Comparison of ENCODE assay signal across 40 cellular contexts in the genomic region with DNA sequence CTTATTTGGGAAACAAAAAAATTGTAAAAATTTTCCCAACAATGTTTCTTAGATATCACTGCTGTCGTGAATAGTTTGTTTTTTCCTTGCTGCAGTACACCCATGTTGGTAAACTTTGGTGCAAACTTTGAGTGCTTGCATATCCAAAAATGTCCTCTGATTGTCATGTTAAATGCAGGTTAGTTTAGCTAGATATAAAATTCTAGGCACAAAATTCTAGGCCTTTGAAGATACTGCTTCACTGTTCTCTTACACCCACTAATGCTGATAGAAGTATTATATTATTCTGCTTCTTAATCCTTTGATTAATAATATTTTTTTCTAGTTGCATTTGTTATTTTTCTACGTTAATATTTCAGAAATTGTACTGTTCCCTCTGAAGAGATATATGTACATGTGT. TPM values are rescaled to one million over a fixed set of nuclear protein-coding genes. Genes with fewer than 3 reads are reported as not detected.
"Had no signal": no experiment of that assay in that cellular context is flagged by ENCODE, and none has a peak within 500 bp of the region (broad histone marks: within the 10 kb centered on the region; RNA-seq: fewer than 3 reads in every experiment).

No MANE protein-coding gene starts in this region.

- FAIRE-seq: astrocyte, bronchial epithelial cell had no signal

- H3K9me3 Mint-ChIP-seq: central memory CD8-positive, alpha-beta T cell had no signal

- H3K27ac Mint-ChIP-seq: activated naive CD4-positive, alpha-beta T cell treated with anti-CD3 and anti-CD28 coated beads for 36 hours; activated naive CD4-positive, alpha-beta T cell treated with anti-CD3 and anti-CD28 coated beads, Interleukin-2, amount 10 ng/mL, durations not matched to agents 7 days and 5 days; activated naive CD4-positive, alpha-beta T cell treated with anti-CD3 and anti-CD28 coated beads, Interleukin-2, amount 50 U/mL, for 24 hours; activated naive CD4-positive, alpha-beta T cell treated with anti-CD3 and anti-CD28 coated beads, Interleukin-2, amount 50 U/mL, for 72 hours; activated naive CD8-positive, alpha-beta T cell; activated naive CD8-positive, alpha-beta T cell treated with anti-CD3 and anti-CD28 coated beads for 36 hours; activated naive CD8-positive, alpha-beta T cell treated with anti-CD3 and anti-CD28 coated beads, Interleukin-2, amount 10 ng/mL, durations not matched to agents 7 days and 5 days; activated naive CD8-positive, alpha-beta T cell treated with anti-CD3 and anti-CD28 coated beads, Interleukin-2, amount 50 U/mL, for 24 hours; activated T-cell treated with anti-CD3 and anti-CD28 coated beads, Interleukin-2, amount 50 U/mL, for 24 hours; activated T-cell treated with anti-CD3 and anti-CD28 coated beads, Interleukin-2, amount 50 U/mL, for 72 hours; activated T-helper 1 cell treated with anti-CD3 and anti-CD28 coated beads, Interleukin-12 subunit alpha, Interleukin-12 subunit beta, Interleukin-2, Interleukin-4 antibody, amounts not matched to agents 30 ng/mL and 10 ng/mL and 1 ng/mL, durations not matched to agents 14 hours and 24 hours and 36 hours; activated T-helper 17 cell treated with anti-CD3 and anti-CD28 coated beads, Interleukin-2, amount 50 U/mL, for 72 hours; activated T-helper 2 cell treated with anti-CD3 and anti-CD28 coated beads, Interferon-gamma antibody, Interleukin-2, Interleukin-4, amounts not matched to agents 10 μg/mL and 5 μg/mL and 100 μg/mL, durations not matched to agents 14 hours and 24 hours and 36 hours; brain had no signal

- H3K27me3 Mint-ChIP-seq: activated naive CD4-positive, alpha-beta T cell treated with anti-CD3 and anti-CD28 coated beads, Interleukin-2, amount 10 ng/mL, durations not matched to agents 7 days and 5 days; activated naive CD8-positive, alpha-beta T cell; activated naive CD8-positive, alpha-beta T cell treated with anti-CD3 and anti-CD28 coated beads for 36 hours; activated T-cell treated with anti-CD3 and anti-CD28 coated beads, Interleukin-2, amount 50 U/mL, for 24 hours; brain had no signal

- ATAC-seq: activated naive CD4-positive, alpha-beta T cell treated with anti-CD3 and anti-CD28 coated beads, Interleukin-2, amount 50 U/mL, for 72 hours; activated naive CD8-positive, alpha-beta T cell treated with anti-CD3 and anti-CD28 coated beads, Interleukin-2, amount 50 U/mL, for 24 hours; activated T-cell treated with anti-CD3 and anti-CD28 coated beads, Interleukin-2, amount 50 U/mL, for 4 hours; activated T-cell treated with anti-CD3 and anti-CD28 coated beads, Interleukin-2, amount 50 U/mL, for 72 hours; activated T-helper 17 cell treated with anti-CD3 and anti-CD28 coated beads, Interleukin-2, amount 50 U/mL, for 72 hours; body of pancreas had no signal

- H3K36me3 Mint-ChIP-seq: activated naive CD4-positive, alpha-beta T cell treated with anti-CD3 and anti-CD28 coated beads, Interleukin-2, amount 10 ng/mL, durations not matched to agents 7 days and 5 days; activated naive CD8-positive, alpha-beta T cell; activated naive CD8-positive, alpha-beta T cell treated with anti-CD3 and anti-CD28 coated beads for 36 hours; activated naive CD8-positive, alpha-beta T cell treated with anti-CD3 and anti-CD28 coated beads, Interleukin-2, amount 10 ng/mL, durations not matched to agents 7 days and 5 days had no signal

- H3K27me3 ChIP-seq: adrenal gland, ascending aorta, body of pancreas, brain microvascular endothelial cell, breast epithelium, cardiac muscle cell had no signal

- H3K27ac ChIP-seq: adrenal gland, ascending aorta, body of pancreas, brain microvascular endothelial cell, breast epithelium, cardiac muscle cell had no signal

- H3K4me3 ChIP-seq: adrenal gland, ascending aorta, body of pancreas, breast epithelium, cardiac muscle cell had no signal

- H3K4me1 ChIP-seq: adrenal gland, ascending aorta, body of pancreas, breast epithelium had no signal

- H3K4me1 Mint-ChIP-seq: activated naive CD4-positive, alpha-beta T cell treated with anti-CD3 and anti-CD28 coated beads, Interleukin-2, amount 10 ng/mL, durations not matched to agents 7 days and 5 days; activated naive CD4-positive, alpha-beta T cell treated with anti-CD3 and anti-CD28 coated beads, Interleukin-2, amount 50 U/mL, for 24 hours; activated naive CD8-positive, alpha-beta T cell treated with anti-CD3 and anti-CD28 coated beads for 36 hours; activated naive CD8-positive, alpha-beta T cell treated with anti-CD3 and anti-CD28 coated beads, Interleukin-2, amount 10 ng/mL, durations not matched to agents 7 days and 5 days; activated naive CD8-positive, alpha-beta T cell treated with anti-CD3 and anti-CD28 coated beads, Interleukin-2, amount 50 U/mL, for 24 hours; activated T-helper 17 cell treated with anti-CD3 and anti-CD28 coated beads, Interleukin-2, amount 50 U/mL, for 72 hours; central memory CD8-positive, alpha-beta T cell had no signal

- H3K9me3 ChIP-seq: adrenal gland, body of pancreas, breast epithelium had no signal

- H3K4me3 Mint-ChIP-seq: activated naive CD4-positive, alpha-beta T cell treated with anti-CD3 and anti-CD28 coated beads for 36 hours; activated naive CD4-positive, alpha-beta T cell treated with anti-CD3 and anti-CD28 coated beads, Interleukin-2, amount 10 ng/mL, durations not matched to agents 7 days and 5 days; activated naive CD4-positive, alpha-beta T cell treated with anti-CD3 and anti-CD28 coated beads, Interleukin-2, amount 50 U/mL, for 24 hours; activated naive CD8-positive, alpha-beta T cell; activated naive CD8-positive, alpha-beta T cell treated with anti-CD3 and anti-CD28 coated beads for 36 hours; activated naive CD8-positive, alpha-beta T cell treated with anti-CD3 and anti-CD28 coated beads, Interleukin-2, amount 10 ng/mL, durations not matched to agents 7 days and 5 days; activated naive CD8-positive, alpha-beta T cell treated with anti-CD3 and anti-CD28 coated beads, Interleukin-2, amount 50 U/mL, for 24 hours; activated T-cell treated with anti-CD3 and anti-CD28 coated beads, Interleukin-2, amount 50 U/mL, for 24 hours; activated T-cell treated with anti-CD3 and anti-CD28 coated beads, Interleukin-2, amount 50 U/mL, for 4 hours; activated T-cell treated with anti-CD3 and anti-CD28 coated beads, Interleukin-2, amount 50 U/mL, for 72 hours; activated T-helper 1 cell treated with anti-CD3 and anti-CD28 coated beads, Interleukin-12 subunit alpha, Interleukin-12 subunit beta, Interleukin-2, Interleukin-4 antibody, amounts not matched to agents 30 ng/mL and 10 ng/mL and 1 ng/mL, durations not matched to agents 14 hours and 24 hours and 36 hours; activated T-helper 17 cell treated with anti-CD3 and anti-CD28 coated beads, Interleukin-2, amount 50 U/mL, for 72 hours; brain; central memory CD8-positive, alpha-beta T cell had no signal

- DNase-seq: activated effector memory CD4-positive, alpha-beta T cell treated with anti-CD3 and anti-CD28 coated beads, Interleukin-2, amount 50 U/mL, for 16 hours; activated effector memory CD4-positive, alpha-beta T cell treated with Interleukin-2 at 50 U/mL for 16 hours; activated gamma-delta T cell; activated gamma-delta T cell treated with Interleukin-2 at 50 U/mL for 16 hours; activated naive CD4-positive, alpha-beta T cell; activated naive CD4-positive, alpha-beta T cell treated with anti-CD3 and anti-CD28 coated beads for 36 hours; activated naive CD4-positive, alpha-beta T cell treated with anti-CD3 and anti-CD28 coated beads, Interleukin-2, amount 10 ng/mL, durations not matched to agents 7 days and 5 days; activated naive CD4-positive, alpha-beta T cell treated with anti-CD3 and anti-CD28 coated beads, Interleukin-2, amount 50 U/mL, for 16 hours; activated naive CD4-positive, alpha-beta T cell treated with Interleukin-2 at 50 U/mL for 16 hours; activated naive CD8-positive, alpha-beta T cell treated with anti-CD3 and anti-CD28 coated beads for 36 hours; activated naive CD8-positive, alpha-beta T cell treated with anti-CD3 and anti-CD28 coated beads, Interleukin-2, amount 10 ng/mL, durations not matched to agents 7 days and 5 days; activated naive CD8-positive, alpha-beta T cell treated with anti-CD3 and anti-CD28 coated beads, Interleukin-2, amount 50 U/mL, for 24 hours; activated T-cell treated with anti-CD3 and anti-CD28 coated beads, Interleukin-2, amount 50 U/mL, for 1 hour; activated T-cell treated with anti-CD3 and anti-CD28 coated beads, Interleukin-2, amount 50 U/mL, for 24 hours; activated T-cell treated with anti-CD3 and anti-CD28 coated beads, Interleukin-2, amount 50 U/mL, for 4 hours; activated T-cell treated with anti-CD3 and anti-CD28 coated beads, Interleukin-2, amount 50 U/mL, for 48 hours; activated T-cell treated with anti-CD3 and anti-CD28 coated beads, Interleukin-2, amount 50 U/mL, for 72 hours; adrenal gland; amniotic stem cell; amygdala; anterior cingulate cortex; aorta; body of pancreas; brain microvascular endothelial cell; caudate nucleus; central memory CD4-positive, alpha-beta T cell; cerebellar nuclear complex had no signal

RNA-seq across cellular contexts. Expression of a gene that starts 16.1 kb away (rescaled TPM):
- total RNA-seq: activated naive CD8-positive, alpha-beta T cell treated with anti-CD3 and anti-CD28 coated beads, Interleukin-2, amount 10 ng/mL, durations not matched to agents 7 days and 5 days had no signal
